22 cellular contexts compared by ENCODE assay signal in the genomic region with DNA sequence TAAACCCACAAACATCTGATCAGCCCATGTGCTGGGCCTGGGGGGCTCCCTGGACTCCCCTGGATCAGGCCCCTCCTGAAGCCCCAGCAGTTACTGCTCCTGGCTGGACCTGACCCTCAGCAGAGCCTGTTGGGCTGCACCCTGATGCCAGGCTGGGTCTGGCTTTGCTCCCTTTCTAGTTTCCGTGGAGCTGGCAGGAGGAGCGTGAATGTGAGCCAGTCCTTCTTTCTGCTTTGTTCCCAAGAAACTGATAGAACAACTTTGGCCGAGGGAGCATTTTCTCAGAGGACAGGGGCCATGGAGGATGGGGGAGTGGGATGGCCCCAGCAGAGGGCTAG.
DNase-seq lines count a peak whose midpoint lies in the region; ATAC-seq, FAIRE-seq and TF ChIP-seq lines count a peak whose summit lies in the region.
"Had no signal": no experiment of that assay in that cellular context is flagged by ENCODE, and none has a peak within 500 bp of the region (broad histone marks: within the 10 kb centered on the region; RNA-seq: fewer than 3 reads in every experiment).

No MANE protein-coding gene starts in this region.

- intact Hi-C loops in Right ventricle myocardium superior (cut with DNase I) (no loop called here), cardiac septum (cut with DNase I) (no loop called here), dorsolateral prefrontal cortex (cut with DNase I) (no loop called here), sigmoid colon (cut with DNase I) (no loop called here), vagina (cut with DNase I) (no loop called here)

- peak overlapping the region in 55 of 59 donors; percentile 5 to 90 (median 77) for H3K27ac ChIP-seq in dorsolateral prefrontal cortex
- peak overlapping the region; percentile 27 to 62 (median 30) for H3K27ac ChIP-seq in sigmoid colon
- peak overlapping the region; percentile 83 for H3K27ac ChIP-seq in vagina
- H3K27ac ChIP-seq: hepatocyte, neutrophil had no signal

- ATAC-seq in Right ventricle myocardium superior (ENCODE audit: poor library complexity), result peak; percentile 9
- ATAC-seq in GM18858 (IDR thresholded peaks at IDR 0.05; ENCODE audit: unreplicated experiment), result no peak
- ATAC-seq: SK-N-SH treated with all-trans-retinoic acid at 6 μM for 48 hours had no signal

- peaks cover 0 to 56% (median 52%) of the 10 kb centered on the region in 4 donors for H3K4me1 ChIP-seq in sigmoid colon
- H3K4me1 ChIP-seq in vagina, result peaks cover 73% of the 10 kb centered on the region
- H3K4me1 ChIP-seq: Caco-2 had no signal

- H3K9me3 ChIP-seq in sigmoid colon (no peaks in the 10 kb centered on the region), vagina (no peaks in the 10 kb centered on the region)
- H3K9me3 ChIP-seq: Caco-2, neutrophil had no signal

- H3K4me3 ChIP-seq in dorsolateral prefrontal cortex (no peak overlapping the region), sigmoid colon (no peak overlapping the region), vagina (no peak overlapping the region)
- H3K4me3 ChIP-seq: hepatocyte had no signal

- H3K36me3 ChIP-seq in sigmoid colon, result peaks cover 26 to 96% (median 58%) of the 10 kb centered on the region in 4 donors
- H3K36me3 ChIP-seq in vagina, result peaks cover 0 to 31% of the 10 kb centered on the region in 2 donors
- H3K36me3 ChIP-seq: neutrophil had no signal

- FAIRE-seq in D721Med (lab: Jason Lieb, UNC), result no peak
- FAIRE-seq: RCC 7860 had no signal

- DNase-seq in Right ventricle myocardium superior, result no peak
- no peak for DNase-seq in cardiac septum (ENCODE audit: low spot score)
- peak in 1 of 10 donors; percentile 56 for DNase-seq in dorsolateral prefrontal cortex
- no peak for DNase-seq in sigmoid colon
- no peak for DNase-seq in vagina (ENCODE audit: extremely low spot score in 2 of 2)
- DNase-seq in D721Med (ENCODE audit: insufficient read length, low spot score), result no peak
- no peak for DNase-seq in KG1 (lab: John Stamatoyannopoulos, UW)
- DNase-seq: activated CD4-positive, alpha-beta memory T cell treated with anti-CD3 and anti-CD28 coated beads, Interleukin-2, amount 10 ng/mL, durations not matched to agents 7 days and 5 days; activated CD4-positive, CD25-positive, alpha-beta regulatory T cell; activated naive CD4-positive, alpha-beta T cell treated with anti-CD3 and anti-CD28 coated beads, Interleukin-2, amount 10 ng/mL, durations not matched to agents 7 days and 5 days; activated T-cell treated with anti-CD3 and anti-CD28 coated beads, Interleukin-2, amount 50 U/mL, for 24 hours; Caco-2; EL; NCI-H1092 treated with DMSO at 0.1 percent for 48 hours; NCI-H2081 treated with DMSO at 0.1 percent for 48 hours; NCI-H446 treated with DMSO at 0.1 percent for 48 hours; retina had no signal

- TF ChIP-seq EP300 in sigmoid colon (IDR thresholded peaks at IDR 0.05), result no peak

- TF ChIP-seq POLR2A in sigmoid colon (IDR thresholded peaks at IDR 0.05), result no peak
- TF ChIP-seq POLR2A in vagina (IDR thresholded peaks at IDR 0.05), result no peak

- TF ChIP-seq CTCF in dorsolateral prefrontal cortex (IDR thresholded peaks at IDR 0.05 in 54 of 56, conservative IDR thresholded peaks at IDR 0.05 in 2 of 56; ENCODE audit: low read depth in 1 of 56, partially characterized antibody in 56 of 56) (no peak), sigmoid colon (IDR thresholded peaks at IDR 0.05) (no peak), vagina (IDR thresholded peaks at IDR 0.05) (no peak), D721Med (IDR thresholded peaks at IDR 0.05; ENCODE audit: insufficient read depth, missing control alignments) (no peak)

- no peaks in the 10 kb centered on the region for H3K27me3 ChIP-seq in dorsolateral prefrontal cortex
- no peaks in the 10 kb centered on the region for H3K27me3 ChIP-seq in sigmoid colon
- no peaks in the 10 kb centered on the region for H3K27me3 ChIP-seq in vagina
- H3K27me3 ChIP-seq: hepatocyte, neutrophil had no signal

- 88 to 95% methylated on average over 3 of the region's 3 CpGs for WGBS in sigmoid colon, 2 donors

Comparison
In these comparisons a context has a peak if more than half of its experiments do, and no peak if none do; other contexts are left out.
1. H3K27ac ChIP-seq: peak in every context shown above with its lines; median percentile 83 in vagina; 77 in dorsolateral prefrontal cortex; 30 in sigmoid colon.